ENCODE assay signal across 17 cellular contexts in the genomic region with DNA sequence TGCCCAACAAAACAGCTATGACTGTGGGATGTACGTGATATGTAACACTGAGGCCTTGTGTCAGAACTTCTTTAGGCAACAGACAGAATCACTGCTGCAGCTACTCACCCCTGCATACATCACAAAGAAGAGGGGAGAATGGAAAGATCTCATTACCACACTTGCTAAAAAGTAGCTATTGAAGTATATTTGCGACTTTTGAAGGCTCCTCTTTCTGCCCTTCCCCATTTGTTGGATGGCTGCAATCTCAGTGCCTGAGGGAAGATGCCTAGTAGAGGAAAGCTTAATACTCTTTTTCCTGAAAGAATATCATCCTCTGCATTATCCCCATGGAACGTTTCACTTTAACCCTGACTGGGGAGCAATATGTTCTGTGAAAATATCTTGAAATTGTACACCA. TPM values are rescaled to one million over a fixed set of nuclear protein-coding genes. Genes with fewer than 3 reads are reported as not detected.
DNase-seq lines count a peak whose midpoint lies in the region; ATAC-seq and TF ChIP-seq lines count a peak whose summit lies in the region.
"Had no signal": no experiment of that assay in that cellular context is flagged by ENCODE, and none has a peak within 500 bp of the region (broad histone marks: within the 10 kb centered on the region; RNA-seq: fewer than 3 reads in every experiment).

No MANE protein-coding gene starts in this region.

- no peak overlapping the region for H3K9ac ChIP-seq in skeletal muscle tissue (ENCODE audit: low read depth in 1 of 3, low read length in 3 of 3)

- POLR2A ChIA-PET in HEK293 (lab: Yijun Ruan, JAX), result interaction anchor here (1.8 kb wide), 1 partner anchor 23 kb away, joined by 8 read pairs; a partner anchor contains a TSS

- H3K36me3 ChIP-seq in cardiac muscle cell (no peaks in the 10 kb centered on the region), right atrium auricular region (no peaks in the 10 kb centered on the region), HEK293 (ENCODE audit: control insufficient read depth in 2 of 2, insufficient read depth in 1 of 2, low read length in 2 of 2) (no peaks in the 10 kb centered on the region), skeletal muscle tissue (ENCODE audit: control insufficient read depth in 3 of 3, insufficient read depth in 3 of 3, low read length in 3 of 3) (no peaks in the 10 kb centered on the region), SJCRH30 (no peaks in the 10 kb centered on the region; the same call in 1 of the 2 replicates), transverse colon (peaks cover 0 to 3% (median 0%) of the 10 kb centered on the region in 4 donors)
- H3K36me3 ChIP-seq: BE2C had no signal

- TF ChIP-seq POLR2A in transverse colon (IDR thresholded peaks at IDR 0.05), result no peak

- no peak overlapping the region for H3K4me3 ChIP-seq in cardiac muscle cell
- no peak overlapping the region for H3K4me3 ChIP-seq in right atrium auricular region
- no peak overlapping the region for H3K4me3 ChIP-seq in HEK293 (ENCODE audit: low read depth, low read length)
- H3K4me3 ChIP-seq in skeletal muscle tissue (ENCODE audit: low read length in 3 of 3), result peak overlapping the region in 1 of 3 donors; percentile 28
- H3K4me3 ChIP-seq in SJCRH30, result no peak overlapping the region
- H3K4me3 ChIP-seq in transverse colon, result no peak overlapping the region
- H3K4me3 ChIP-seq: GM23338 had no signal

- H3K4me1 ChIP-seq in cardiac muscle cell (ENCODE audit: low read depth), result peaks cover 42% of the 10 kb centered on the region
- H3K4me1 ChIP-seq in right atrium auricular region, result no peaks in the 10 kb centered on the region
- peaks cover 41% of the 10 kb centered on the region for H3K4me1 ChIP-seq in HEK293 (ENCODE audit: control insufficient read depth, insufficient read depth, low read length)
- H3K4me1 ChIP-seq in skeletal muscle tissue (ENCODE audit: control insufficient read depth in 3 of 3, insufficient read depth in 3 of 3, low read length in 3 of 3), result peaks cover 10 to 19% (median 15%) of the 10 kb centered on the region in 3 donors
- H3K4me1 ChIP-seq in SJCRH30, result peaks cover 20% of the 10 kb centered on the region
- H3K4me1 ChIP-seq in transverse colon, result peaks cover 0 to 36% (median 28%) of the 10 kb centered on the region in 4 donors

- WGBS in transverse colon (ENCODE audit: low coverage in 1 of 2), 2 donors, result 91 to 95% methylated on average over 2 to 3 of the region's 3 CpGs

- CTCF ChIA-PET in HEK293 (lab: Yijun Ruan, JAX), result interaction anchor here (0.6 to 2.0 kb wide), 4 partner anchors 10 to 107 kb away, joined by 3 to 5 read pairs (median 4); no protein-coding TSS in a partner anchor

- intact Hi-C loops in left ventricle myocardium superior (cut with micrococcal nuclease) (no loop called here), transverse colon (cut with DNase I; ENCODE audit: low total_unique reads) (no loop called here)

- H3K27ac ChIP-seq in cardiac muscle cell (peak overlapping the region; percentile 94), right atrium auricular region (peak overlapping the region in 1 of 2 donors; percentile 37), HEK293 (ENCODE audit: extremely low read depth, low read depth, low read length) (no peak overlapping the region), skeletal muscle tissue (ENCODE audit: low read depth, low read length) (peak overlapping the region; percentile 36), SJCRH30 (no peak overlapping the region), transverse colon (no peak overlapping the region)

- peak; percentile 6 for ATAC-seq in left ventricle myocardium superior
- ATAC-seq: GM23338, HepG2 had no signal

- H3K27me3 ChIP-seq in cardiac muscle cell (no peaks in the 10 kb centered on the region), right atrium auricular region (no peaks in the 10 kb centered on the region), skeletal muscle tissue (ENCODE audit: control insufficient read depth in 3 of 3, insufficient read depth in 3 of 3, low read length in 3 of 3) (no peaks in the 10 kb centered on the region), SJCRH30 (no peaks in the 10 kb centered on the region), transverse colon (no peaks in the 10 kb centered on the region)
- H3K27me3 ChIP-seq: BE2C had no signal

- TF ChIP-seq EP300 in transverse colon (IDR thresholded peaks at IDR 0.05; ENCODE audit: low read depth), result no peak

- no peak for DNase-seq in cardiac muscle cell (ENCODE audit: low read depth in 1 of 2, low spot score in 1 of 2)
- DNase-seq in right atrium auricular region (ENCODE audit: low spot score), result no peak
- DNase-seq in left ventricle myocardium superior, result no peak
- DNase-seq in SJCRH30, result no peak
- DNase-seq in transverse colon, result no peak
- DNase-seq: ACHN; BE2C; C1 segment of cervical spinal cord; Caco-2; CD4-positive, CD25-positive, alpha-beta regulatory T cell; HCEC 1CT; HFFc6 had no signal

- no peaks in the 10 kb centered on the region for H3K9me3 ChIP-seq in cardiac muscle cell (ENCODE audit: low read depth)
- H3K9me3 ChIP-seq in right atrium auricular region, result no peaks in the 10 kb centered on the region
- no peaks in the 10 kb centered on the region for H3K9me3 ChIP-seq in HEK293 (ENCODE audit: control insufficient read depth, insufficient read depth, low read depth, low read length)
- no peaks in the 10 kb centered on the region for H3K9me3 ChIP-seq in skeletal muscle tissue (ENCODE audit: control insufficient read depth in 3 of 3, low read length in 3 of 3)
- no peaks in the 10 kb centered on the region for H3K9me3 ChIP-seq in SJCRH30 (replicated peaks)
- no peaks in the 10 kb centered on the region for H3K9me3 ChIP-seq in transverse colon
- H3K9me3 ChIP-seq: BE2C, Caco-2 had no signal

- in situ Hi-C loops in transverse colon (cut with MboI; ENCODE audit: low pct_ligation_motif_present in 1 of 4, low pct_unique_long_range_greater_than_20kb in 1 of 4, low sequenced_read_pairs in 3 of 4), result no loop called here

- TF ChIP-seq CTCF in cardiac muscle cell (IDR thresholded peaks at IDR 0.05; ENCODE audit: low read depth, low read length) (no peak), right atrium auricular region (IDR thresholded peaks at IDR 0.05) (no peak), HEK293 (tag by site-specific recombination; IDR thresholded peaks at IDR 0.05) (no peak), transverse colon (IDR thresholded peaks at IDR 0.05) (no peak)

TF ChIP-seq in HEK293, 187 proteins besides CTCF, POLR2A, EP300 and RAD21:
- TF ChIP-seq ZNF114 (tag by site-specific recombination; IDR thresholded peaks at IDR 0.05) (no peak), MZF1 (tag by site-specific recombination; IDR thresholded peaks at IDR 0.05; ENCODE audit: borderline replicate concordance) (peak; percentile 96; the same call in 1 of the 2 replicates)

RNA-seq across cellular contexts. Expression of a gene that starts 21.9 kb away (rescaled TPM):
- total RNA-seq in cardiac muscle cell (4.2 and 4.6 TPM in 2 replicates), right atrium auricular region (1 to 10 TPM; 1.9 to 3.3 TPM), left ventricle myocardium superior (6.3 TPM), skeletal muscle tissue (2.1 TPM), transverse colon (1 to 10 TPM; 2.3 to 3.8 (median 2.5) TPM)
- polyA plus RNA-seq in cardiac muscle cell, result 11.0 and 14.3 TPM in 2 replicates
- 6.1 and 7.7 TPM in 2 replicates for total RNA-seq in SJCRH30 (2014; rRNA removed; shearing (Covaris generic))

RNA-seq across cellular contexts. Expression of a gene that starts 22.1 kb away (rescaled TPM):
- 20.3 and 32.0 TPM in 2 replicates for total RNA-seq in cardiac muscle cell
- 22.8 and 25.4 TPM in 2 replicates for polyA plus RNA-seq in cardiac muscle cell
- total RNA-seq in right atrium auricular region, result 10 to 100 TPM; 23.4 to 24.1 TPM
- total RNA-seq in left ventricle myocardium superior, result 29.7 TPM
- 88.2 TPM for total RNA-seq in skeletal muscle tissue
- total RNA-seq in SJCRH30 (2014; rRNA removed; shearing (Covaris generic)), result 34.4 and 37.2 TPM in 2 replicates
- total RNA-seq in transverse colon, result 100 to 1,000 TPM in 1 of 4 donors, 10 to 100 TPM in 3; 52.4 to 103 (median 74.2) TPM

RNA-seq across cellular contexts. Expression of a gene that starts 57.5 kb away (rescaled TPM):
- total RNA-seq in cardiac muscle cell (0.24 and 0.67 TPM in 2 replicates), right atrium auricular region (under 1 TPM in 1 of 2 donors, not detected in 1; 0.83 TPM), left ventricle myocardium superior (not detected), skeletal muscle tissue (2.1 TPM), transverse colon (1 to 10 TPM in 1 of 4 donors, under 1 TPM in 1, not detected in 2; 0.41 to 1.4 TPM)
- polyA plus RNA-seq in cardiac muscle cell, result not detected in 2 replicates
- total RNA-seq in SJCRH30 (2014; rRNA removed; shearing (Covaris generic)), result 0.35 TPM in 1 of 2 replicates, not detected in the other
- total RNA-seq: CD4-positive, CD25-positive, alpha-beta regulatory T cell; HepG2 had no signal
- polyA plus RNA-seq: CD4-positive, CD25-positive, alpha-beta regulatory T cell; IgD-negative memory B cell had no signal

Comparison
In these comparisons a context has a peak if more than half of its experiments do, and no peak if none do; other contexts are left out.
1. H3K27ac ChIP-seq: peak in cardiac muscle cell (single experiment) and skeletal muscle tissue (single experiment); none in HEK293 (single experiment), SJCRH30 (single experiment) and transverse colon (0 of 4).